Comparison of ENCODE assay signal across 8 cellular contexts in genomic region chr20:49928411-49929141, GRCh38. TPM values are rescaled to one million over a fixed set of nuclear protein-coding genes. Genes with fewer than 3 reads are reported as not detected.
DNase-seq lines count a peak whose midpoint lies in the region; ATAC-seq, FAIRE-seq and TF ChIP-seq lines count a peak whose summit lies in the region.

No MANE protein-coding gene starts in this region.

- H3K9me3 ChIP-seq in breast epithelium, result no peaks in the 10 kb centered on the region

- H3K27me3 ChIP-seq in breast epithelium, result no peaks in the 10 kb centered on the region

- no peaks in the 10 kb centered on the region for H3K36me3 ChIP-seq in breast epithelium

- intact Hi-C loops in breast epithelium (cut with DNase I; ENCODE audit: low total_unique reads), result no loop called here

- peak overlapping the region; percentile 23; the same call in 1 of the 2 replicates for H3K4me3 ChIP-seq in WI38 (ENCODE audit: low read depth, low read length)
- H3K4me3 ChIP-seq in breast epithelium, result no peak overlapping the region

- no peak for ATAC-seq in GM19035 (IDR thresholded peaks at IDR 0.05; ENCODE audit: unreplicated experiment)

- H3K4me1 ChIP-seq in breast epithelium, result no peaks in the 10 kb centered on the region

- FAIRE-seq in islet of Langerhans (lab: Jason Lieb, UNC), result peak; percentile 33

- peak; percentile 74 for DNase-seq in ACHN
- peak; percentile 84 for DNase-seq in GM20000 (ENCODE audit: low spot score)
- DNase-seq in NCI-H226, result peak; percentile 77
- DNase-seq in breast epithelium (ENCODE audit: low spot score in 2 of 2), result peak; percentile 82 to 85
- DNase-seq in stimulated activated CD4-positive, alpha-beta T cell treated with anti-CD3 and anti-CD28 coated beads, Interleukin-15, amount 100 ng/mL, for 1 hour (ENCODE audit: low read depth in 1 of 2, low spot score in 1 of 2), result peak; percentile 52 to 63

- no peak for TF ChIP-seq POLR2A in breast epithelium (IDR thresholded peaks at IDR 0.05)

- peak overlapping the region in 1 of 2 donors; percentile 50 for H3K27ac ChIP-seq in breast epithelium

- in situ Hi-C loops in ACHN (cut with HindIII; ENCODE audit: low pct_ligation_motif_present, low pct_unique_long_range_greater_than_20kb, low sequenced_read_pairs), result no loop called here

- TF ChIP-seq CTCF in GM20000 (IDR thresholded peaks at IDR 0.05; ENCODE audit: extremely low read depth, missing control alignments) (peak; percentile 78), WI38 (IDR thresholded peaks at IDR 0.05; ENCODE audit: low read depth, low read length) (peak; percentile 87), breast epithelium (IDR thresholded peaks at IDR 0.05) (peak; percentile 88 to 91 (median 89))

RNA-seq across cellular contexts. Expression of gene RNF114, which starts 7.6 kb away (rescaled TPM):
- 100 to 1,000 TPM; 224 TPM for total RNA-seq in breast epithelium

RNA-seq across cellular contexts. Expression of gene SPATA2, which starts 13.2 kb away (rescaled TPM):
- 1 to 10 TPM; 1.8 to 4.6 (median 4.0) TPM for total RNA-seq in breast epithelium

RNA-seq across cellular contexts. Expression of gene SNAI1, which starts 54.2 kb away (rescaled TPM):
- total RNA-seq in breast epithelium, result 1 to 10 TPM in 2 of 3 donors, under 1 TPM in 1; 0.80 to 5.0 (median 4.3) TPM
